8 cellular contexts compared by ENCODE assay signal in genomic region chr9:4489919-4490704, GRCh38. TPM values are rescaled to one million over a fixed set of nuclear protein-coding genes. Genes with fewer than 3 reads are reported as not detected.
DNase-seq lines count a peak whose midpoint lies in the region; ATAC-seq, FAIRE-seq and TF ChIP-seq lines count a peak whose summit lies in the region.

Gene SLC1A1 (plus strand): TSS chr9:4490468. CDS start chr9:4490680, 212 bp downstream.

- in situ Hi-C loops in mammary epithelial cell (cut with MboI; ENCODE audit: low sequenced_read_pairs in 2 of 2) = no loop called here

- peaks cover 6% of the 10 kb centered on the region for H3K27me3 ChIP-seq in mammary epithelial cell (ENCODE audit: insufficient read depth, low read length)
- H3K27me3 ChIP-seq in small intestine (ENCODE audit: control insufficient read depth in 2 of 2, insufficient read depth in 2 of 2, low read length in 2 of 2) = no peaks in the 10 kb centered on the region

- H3K36me3 ChIP-seq in mammary epithelial cell (ENCODE audit: insufficient read depth, low read length) (no peaks in the 10 kb centered on the region), small intestine (ENCODE audit: control insufficient read depth in 2 of 2, insufficient read depth in 2 of 2, low read length in 2 of 2) (no peaks in the 10 kb centered on the region)

- H3K9me3 ChIP-seq in mammary epithelial cell (replicated peaks; ENCODE audit: insufficient read depth, low read length) (no peaks in the 10 kb centered on the region), small intestine (ENCODE audit: control insufficient read depth, low read depth) (no peaks in the 10 kb centered on the region)

- no peaks in the 10 kb centered on the region for H3K79me2 ChIP-seq in mammary epithelial cell (ENCODE audit: insufficient read depth, low read length)

- intact Hi-C loops in mammary epithelial cell (cut with micrococcal nuclease) = loop anchor here (5.0 kb wide), 1 partner anchor 1112 kb away; no protein-coding TSS in a partner anchor

- dilution Hi-C loops in mammary epithelial cell (cut with HindIII; ENCODE audit: low sequenced_read_pairs) = no loop called here

- peak within 1 kb of the TSS; percentile 58 to 71 (median 60) for H3K4me3 ChIP-seq in mammary epithelial cell (replicated peaks in 1 of 3; ENCODE audit: insufficient read depth in 1 of 3, low read depth in 2 of 3, low read length in 3 of 3)
- H3K4me3 ChIP-seq in small intestine (ENCODE audit: low read depth in 1 of 2, low read length in 2 of 2) = peak within 1 kb of the TSS; percentile 28 to 86

- CTCF ChIA-PET in mammary epithelial cell (lab: Charles Lee; ENCODE audit: low non-redundant PET) = no interaction called here

- ATAC-seq in GM19455 (IDR thresholded peaks at IDR 0.05; ENCODE audit: unreplicated experiment) (peak; percentile 76), HG03469 (IDR thresholded peaks at IDR 0.05; ENCODE audit: unreplicated experiment) (peak; percentile 77)

- TF ChIP-seq POLR2A in Raji (IDR thresholded peaks at IDR 0.05; ENCODE audit: insufficient read depth, low read depth, low read length) = peak; percentile 67

- DNase-seq in EL = peak; percentile 72
- peak; percentile 54 for DNase-seq in mammary epithelial cell
- DNase-seq in inferior parietal cortex (ENCODE audit: extremely low spot score) = peak; percentile 21
- peak; percentile 91 for DNase-seq in small intestine
- no peak for DNase-seq in GF-D8 (lab: John Stamatoyannopoulos, UW)

- peak within 1 kb of the TSS; percentile 78 for H2AFZ ChIP-seq in mammary epithelial cell (ENCODE audit: low read depth, low read length)

- H3K27ac ChIP-seq in mammary epithelial cell (ENCODE audit: insufficient read depth, low read depth, low read length) (no peak within 1 kb of the TSS), small intestine (ENCODE audit: low read depth in 1 of 2, low read length in 1 of 2) (peak within 1 kb of the TSS; percentile 18 to 88)

- H4K20me1 ChIP-seq in mammary epithelial cell (ENCODE audit: insufficient read depth, low read length) = no peaks in the 10 kb centered on the region

- no TSS peak for BruUV-seq in mammary epithelial cell (replicated peaks; lab: Mats Ljungman, UMichigan)

- TF ChIP-seq CTCF in mammary epithelial cell (conservative IDR thresholded peaks at IDR 0.05 in 1 of 2, IDR thresholded peaks at IDR 0.05 in 1 of 2; ENCODE audit: extremely low read depth in 1 of 2, insufficient read depth in 1 of 2, low read depth in 1 of 2, low read length in 2 of 2) = no peak

- H3K4me1 ChIP-seq in mammary epithelial cell (ENCODE audit: insufficient read depth, low read length) (peaks cover 12% of the 10 kb centered on the region), small intestine (ENCODE audit: control insufficient read depth in 2 of 2, insufficient read depth in 1 of 2, low read depth in 1 of 2, low read length in 1 of 2) (peaks cover 0 to 3% of the 10 kb centered on the region in 2 donors)

- H3K4me2 ChIP-seq in mammary epithelial cell (ENCODE audit: insufficient read depth, low read depth, low read length) = peak within 1 kb of the TSS; percentile 99

- FAIRE-seq in small intestine (lab: Jason Lieb, UNC) = no peak

- no peak within 1 kb of the TSS for H3K9ac ChIP-seq in mammary epithelial cell (ENCODE audit: insufficient read depth, low read length)

- 0% methylated on average over 14 of the region's 72 CpGs for WGBS in mammary epithelial cell (ENCODE audit: low coverage, missing lambda C conversion rate)
- WGBS in small intestine, 3 donors = 0 to 2% (median 0%) methylated on average over 36 to 72 of the region's 72 CpGs

RNA-seq across cellular contexts. Expression of gene SLC1A1, which starts in this region (rescaled TPM):
- 1 to 10 TPM; 1.1 to 5.3 TPM for total RNA-seq in mammary epithelial cell
- polyA plus RNA-seq in mammary epithelial cell (0.58 TPM), small intestine (10 to 100 TPM; 21.1 to 44.0 (median 41.8) TPM)
- not detected for polyA minus RNA-seq in mammary epithelial cell

Comparison
In these comparisons a context has a peak if more than half of its experiments do, and no peak if none do; other contexts are left out.
1. RNA of gene SLC1A1 (polyA plus RNA-seq): 21.1 to 44.0 TPM in small intestine; 0.58 TPM in mammary epithelial cell (single experiment); every median in the first group is over 10 times any median in the second.